ENCODE assay signal across 36 cellular contexts in the genomic region with DNA sequence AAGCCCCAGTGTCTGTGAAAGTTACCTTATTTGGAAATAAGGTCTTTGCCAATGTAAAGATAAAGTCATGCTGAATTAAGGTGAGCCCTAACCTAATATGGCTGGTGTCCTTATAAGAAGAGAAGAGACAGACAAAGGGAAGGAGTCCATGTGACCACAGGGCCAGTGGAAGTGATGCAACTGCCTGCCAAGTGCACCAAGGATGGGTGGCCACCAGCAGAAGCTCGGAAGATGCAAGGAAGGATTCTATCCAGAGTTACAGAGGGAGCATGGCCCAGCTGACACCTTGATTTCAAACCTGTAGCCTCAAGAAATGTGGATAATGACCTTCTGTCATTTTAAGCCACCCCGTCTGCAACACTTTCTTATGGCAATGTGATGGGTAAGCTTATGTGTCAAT. TPM values are rescaled to one million over a fixed set of nuclear protein-coding genes. Genes with fewer than 3 reads are reported as not detected.
"Had no signal": no experiment of that assay in that cellular context is flagged by ENCODE, and none has a peak within 500 bp of the region (broad histone marks: within the 10 kb centered on the region; RNA-seq: fewer than 3 reads in every experiment).

No MANE protein-coding gene starts in this region.

- H3K9me3 ChIP-seq: gastrocnemius medialis, ovary, prostate gland, thyroid gland, upper lobe of left lung had no signal

- ATAC-seq: activated naive CD8-positive, alpha-beta T cell treated with anti-CD3 and anti-CD28 coated beads, Interleukin-2, amount 50 U/mL, for 24 hours; gastrocnemius medialis; left cardiac atrium; left ventricle myocardium superior; stimulated activated memory B cell treated with anti-CD40 and anti-IgM and Interleukin-4, amounts not matched to agents 10 μg/mL and 1 μg/mL and 100 μg/mL, for 72 hours had no signal

- H3K27ac Mint-ChIP-seq: activated CD4-positive, alpha-beta memory T cell treated with anti-CD3 and anti-CD28 coated beads for 36 hours; activated CD4-positive, alpha-beta T cell treated with anti-CD3 and anti-CD28 coated beads, Interleukin-2, amount 10 ng/mL, durations not matched to agents 24 days and 14 days; activated naive CD4-positive, alpha-beta T cell treated with anti-CD3 and anti-CD28 coated beads, Interleukin-2, amount 50 U/mL, for 24 hours; activated naive CD8-positive, alpha-beta T cell treated with anti-CD3 and anti-CD28 coated beads, Interleukin-2, amount 50 U/mL, for 24 hours; activated T-helper 2 cell treated with anti-CD3 and anti-CD28 coated beads, Interferon-gamma antibody, Interleukin-2, Interleukin-4, amounts not matched to agents 10 μg/mL and 5 μg/mL and 100 μg/mL, durations not matched to agents 14 hours and 24 hours and 36 hours; dendritic cell treated with granulocyte-macrophage colony-stimulating factor and Interleukin-4, amounts not matched to agents 40 ng/mL and 50 ng/mL, for 4 days; mesothelial cell of epicardium; naive B cell; nephron progenitor cell; stimulated activated memory B cell treated with anti-CD40 and anti-IgM and Interleukin-4, amounts not matched to agents 10 μg/mL and 1 μg/mL and 100 μg/mL, for 72 hours had no signal

- H3K4me1 Mint-ChIP-seq: activated CD4-positive, alpha-beta T cell treated with anti-CD3 and anti-CD28 coated beads, Interleukin-2, amount 10 ng/mL, durations not matched to agents 24 days and 14 days; activated naive CD4-positive, alpha-beta T cell treated with anti-CD3 and anti-CD28 coated beads, Interleukin-2, amount 50 U/mL, for 24 hours; activated naive CD8-positive, alpha-beta T cell treated with anti-CD3 and anti-CD28 coated beads, Interleukin-2, amount 50 U/mL, for 24 hours; central memory CD8-positive, alpha-beta T cell; mesothelial cell of epicardium; naive B cell; nephron progenitor cell; stimulated activated memory B cell treated with anti-CD40 and anti-IgM and Interleukin-4, amounts not matched to agents 10 μg/mL and 1 μg/mL and 100 μg/mL, for 72 hours had no signal

- H3K9me3 Mint-ChIP-seq: activated CD4-positive, alpha-beta memory T cell treated with anti-CD3 and anti-CD28 coated beads for 36 hours; activated CD4-positive, alpha-beta T cell treated with anti-CD3 and anti-CD28 coated beads, Interleukin-2, amount 10 ng/mL, durations not matched to agents 24 days and 14 days; activated naive CD8-positive, alpha-beta T cell treated with anti-CD3 and anti-CD28 coated beads, Interleukin-2, amount 50 U/mL, for 24 hours; activated T-helper 2 cell treated with anti-CD3 and anti-CD28 coated beads, Interferon-gamma antibody, Interleukin-2, Interleukin-4, amounts not matched to agents 10 μg/mL and 5 μg/mL and 100 μg/mL, durations not matched to agents 14 hours and 24 hours and 36 hours; central memory CD8-positive, alpha-beta T cell; stimulated activated memory B cell treated with anti-CD40 and anti-IgM and Interleukin-4, amounts not matched to agents 10 μg/mL and 1 μg/mL and 100 μg/mL, for 72 hours had no signal

- H2AFZ ChIP-seq: hepatocyte had no signal

- H3K36me3 ChIP-seq: gastrocnemius medialis, ovary, prostate gland, stomach, thyroid gland, upper lobe of left lung, WERI-Rb-1 had no signal

- H3K4me3 Mint-ChIP-seq: activated CD4-positive, alpha-beta memory T cell treated with anti-CD3 and anti-CD28 coated beads for 36 hours; activated CD4-positive, alpha-beta T cell treated with anti-CD3 and anti-CD28 coated beads, Interleukin-2, amount 10 ng/mL, durations not matched to agents 24 days and 14 days; activated naive CD4-positive, alpha-beta T cell treated with anti-CD3 and anti-CD28 coated beads, Interleukin-2, amount 50 U/mL, for 24 hours; activated naive CD8-positive, alpha-beta T cell treated with anti-CD3 and anti-CD28 coated beads, Interleukin-2, amount 50 U/mL, for 24 hours; central memory CD8-positive, alpha-beta T cell; dendritic cell treated with granulocyte-macrophage colony-stimulating factor and Interleukin-4, amounts not matched to agents 40 ng/mL and 50 ng/mL, for 4 days; mesothelial cell of epicardium; naive B cell; nephron progenitor cell; stimulated activated memory B cell treated with anti-CD40 and anti-IgM and Interleukin-4, amounts not matched to agents 10 μg/mL and 1 μg/mL and 100 μg/mL, for 72 hours had no signal

- H3K36me3 Mint-ChIP-seq: activated CD4-positive, alpha-beta memory T cell treated with anti-CD3 and anti-CD28 coated beads for 36 hours; activated naive CD4-positive, alpha-beta T cell treated with anti-CD3 and anti-CD28 coated beads, Interleukin-2, amount 50 U/mL, for 24 hours; mesothelial cell of epicardium; naive B cell; stimulated activated memory B cell treated with anti-CD40 and anti-IgM and Interleukin-4, amounts not matched to agents 10 μg/mL and 1 μg/mL and 100 μg/mL, for 72 hours had no signal

- H3K4me2 ChIP-seq: hepatocyte, smooth muscle cell had no signal

- H3K79me2 ChIP-seq: hepatocyte had no signal

- H3K4me3 ChIP-seq: gastrocnemius medialis, hepatocyte, ovary, prostate gland, smooth muscle cell, stomach, thyroid gland, upper lobe of left lung had no signal

- H3K27ac ChIP-seq: gastrocnemius medialis, hepatocyte, ovary, prostate gland, stomach, thyroid gland, upper lobe of left lung, WERI-Rb-1 had no signal

- H3K4me1 ChIP-seq: gastrocnemius medialis, prostate gland, stomach, thyroid gland, upper lobe of left lung had no signal

- DNase-seq: activated CD4-positive, alpha-beta memory T cell treated with anti-CD3 and anti-CD28 coated beads for 36 hours; activated CD4-positive, alpha-beta T cell treated with anti-CD3 and anti-CD28 coated beads, Interleukin-2, amount 10 ng/mL, durations not matched to agents 24 days and 14 days; activated CD4-positive, CD25-positive, alpha-beta regulatory T cell treated with anti-CD3 and anti-CD28 coated beads, Interleukin-2, amount 50 U/mL, for 72 hours; activated naive CD8-positive, alpha-beta T cell treated with anti-CD3 and anti-CD28 coated beads, Interleukin-2, amount 50 U/mL, for 24 hours; activated T-cell treated with anti-CD3 and anti-CD28 coated beads, Interleukin-2, amount 50 U/mL, for 48 hours; effector CD8-positive, alpha-beta T cell; gastrocnemius medialis; glutamatergic neuron; left cardiac atrium; left ventricle myocardium superior; mammary epithelial cell; naive B cell; nephron progenitor cell; ovary; stimulated activated CD4-positive, alpha-beta T cell treated with anti-CD3 and anti-CD28 coated beads, Interleukin-1b, Interleukin-23, amount 100 ng/mL, for 48 hours; stimulated activated CD4-positive, alpha-beta T cell treated with anti-CD3 and anti-CD28 coated beads, Interleukin-4, amount 100 ng/mL, for 4 hours; stimulated activated CD8-positive, alpha-beta memory T cell treated with anti-CD3 and anti-CD28 coated beads, Interleukin-4, amount 100 ng/mL, for 48 hours; stomach; T-helper 9 cell; thyroid gland; upper lobe of left lung; WERI-Rb-1 had no signal

- H3K27me3 ChIP-seq: gastrocnemius medialis, ovary, thyroid gland, upper lobe of left lung had no signal

RNA-seq across cellular contexts. Expression of a gene that starts 35.3 kb away (rescaled TPM):
- total RNA-seq: activated CD4-positive, alpha-beta memory T cell treated with anti-CD3 and anti-CD28 coated beads for 36 hours; activated CD4-positive, alpha-beta T cell treated with anti-CD3 and anti-CD28 coated beads, Interleukin-2, amount 10 ng/mL, durations not matched to agents 24 days and 14 days; activated CD8-positive, alpha-beta memory T cell treated with anti-CD3 and anti-CD28 coated beads for 36 hours; activated T-helper 2 cell treated with anti-CD3 and anti-CD28 coated beads, Interferon-gamma antibody, Interleukin-2, Interleukin-4, amounts not matched to agents 10 μg/mL and 5 μg/mL and 100 μg/mL, durations not matched to agents 14 hours and 24 hours and 36 hours; bronchial epithelial cell; epithelial cell of proximal tubule; hepatocyte; mammary epithelial cell; mesothelial cell of epicardium; ovary; smooth muscle cell; stomach; T-helper 1 cell treated with Interleukin-12 subunit alpha and Interleukin-12 subunit beta and Interleukin-4 antibody, amounts not matched to agents 30 ng/mL and 1 ng/mL, for 36 hours; thyroid gland; upper lobe of left lung had no signal
- polyA plus RNA-seq: hepatocyte, keratinocyte, mammary epithelial cell, smooth muscle cell had no signal
